Comparison of ENCODE assay signal across 23 cellular contexts in the genomic region with DNA sequence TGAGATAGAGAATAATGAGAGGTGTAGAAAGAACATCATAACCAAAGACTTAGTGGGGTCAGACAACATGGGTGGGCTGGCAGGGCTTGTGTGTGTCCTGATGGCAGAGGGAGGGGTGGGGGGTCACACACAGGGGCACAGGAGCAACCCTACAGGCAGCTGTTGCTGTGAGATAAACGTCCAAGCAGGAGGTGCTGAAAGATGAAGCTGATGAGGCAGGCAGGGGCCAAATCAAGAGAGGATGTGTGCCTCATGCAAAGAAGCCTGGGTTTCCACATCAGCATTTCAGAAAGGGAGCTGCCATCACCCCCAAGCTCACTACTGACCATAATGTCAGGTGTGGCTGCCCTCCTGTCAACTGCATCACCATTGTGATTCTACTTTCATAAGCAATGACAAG. TPM values are rescaled to one million over a fixed set of nuclear protein-coding genes. Genes with fewer than 3 reads are reported as not detected.
"Had no signal": no experiment of that assay in that cellular context is flagged by ENCODE, and none has a peak within 500 bp of the region (broad histone marks: within the 10 kb centered on the region; RNA-seq: fewer than 3 reads in every experiment).

No MANE protein-coding gene starts in this region.

- H3K4me1 ChIP-seq: lower lobe of right lung, right atrium auricular region, testis, tibial artery had no signal

- H3K27ac Mint-ChIP-seq: nephron progenitor cell; stimulated activated memory B cell treated with anti-CD40 and anti-IgM and Interleukin-4, amounts not matched to agents 10 μg/mL and 1 μg/mL and 100 μg/mL, for 72 hours; type B pancreatic cell had no signal

- H3K9me3 ChIP-seq: gastrocnemius medialis, lower lobe of right lung, pancreas, right atrium auricular region, testis, tibial artery had no signal

- H3K4me2 ChIP-seq: smooth muscle cell had no signal

- H3K4me3 Mint-ChIP-seq: naive thymus-derived CD8-positive, alpha-beta T cell; nephron progenitor cell; stimulated activated memory B cell treated with anti-CD40 and anti-IgM and Interleukin-4, amounts not matched to agents 10 μg/mL and 1 μg/mL and 100 μg/mL, for 72 hours; type B pancreatic cell had no signal

- ATAC-seq: gastrocnemius medialis; lower lobe of right lung; naive thymus-derived CD8-positive, alpha-beta T cell; pancreas; sciatic nerve; stimulated activated memory B cell treated with anti-CD40 and anti-IgM and Interleukin-4, amounts not matched to agents 10 μg/mL and 1 μg/mL and 100 μg/mL, for 72 hours; stimulated activated naive CD8-positive, alpha-beta T cell treated with anti-CD3 and anti-CD28 coated beads, Interleukin-15, Interleukin-2, amounts not matched to agents 100 U/mL and 50 U/mL, for 24 hours had no signal

- H3K36me3 ChIP-seq: gastrocnemius medialis, lower lobe of right lung, pancreas, right atrium auricular region, tibial artery had no signal

- DNase-seq: dorsolateral prefrontal cortex; effector CD4-positive, alpha-beta T cell; gastrocnemius medialis; head of caudate nucleus; left ventricle myocardium superior; lower lobe of right lung; naive thymus-derived CD8-positive, alpha-beta T cell; nephron progenitor cell; occipital lobe; pancreas; stimulated activated CD4-positive, alpha-beta T cell treated with anti-CD3 and anti-CD28 coated beads, Interleukin-12 subunit alpha, Interleukin-12 subunit beta, amount 100 ng/mL, for 4 hours; stimulated activated CD4-positive, alpha-beta T cell treated with anti-CD3 and anti-CD28 coated beads, Interleukin-2, amount 100 ng/mL, for 24 hours; stimulated activated CD4-positive, alpha-beta T cell treated with anti-CD3 and anti-CD28 coated beads, Interleukin-4, amount 100 ng/mL, for 4 hours; stimulated activated naive CD8-positive, alpha-beta T cell treated with anti-CD3 and anti-CD28 coated beads, Interleukin-15, Interleukin-2, amounts not matched to agents 100 U/mL and 50 U/mL, for 24 hours; substantia nigra; testis; tibial artery had no signal

- H3K36me3 Mint-ChIP-seq: naive thymus-derived CD8-positive, alpha-beta T cell; stimulated activated memory B cell treated with anti-CD40 and anti-IgM and Interleukin-4, amounts not matched to agents 10 μg/mL and 1 μg/mL and 100 μg/mL, for 72 hours; type B pancreatic cell had no signal

- H3K27ac ChIP-seq: dorsolateral prefrontal cortex, gastrocnemius medialis, lower lobe of right lung, pancreas, right atrium auricular region, testis, tibial artery had no signal

- H3K4me3 ChIP-seq: dorsolateral prefrontal cortex, gastrocnemius medialis, lower lobe of right lung, pancreas, right atrium auricular region, smooth muscle cell, testis, tibial artery had no signal

- H3K27me3 ChIP-seq: gastrocnemius medialis, pancreas, right atrium auricular region, testis had no signal

RNA-seq across cellular contexts. Expression of gene SKA1, which starts 16.0 kb away (rescaled TPM):
- total RNA-seq: mesenteric fat pad had no signal
